In the genomic region with DNA sequence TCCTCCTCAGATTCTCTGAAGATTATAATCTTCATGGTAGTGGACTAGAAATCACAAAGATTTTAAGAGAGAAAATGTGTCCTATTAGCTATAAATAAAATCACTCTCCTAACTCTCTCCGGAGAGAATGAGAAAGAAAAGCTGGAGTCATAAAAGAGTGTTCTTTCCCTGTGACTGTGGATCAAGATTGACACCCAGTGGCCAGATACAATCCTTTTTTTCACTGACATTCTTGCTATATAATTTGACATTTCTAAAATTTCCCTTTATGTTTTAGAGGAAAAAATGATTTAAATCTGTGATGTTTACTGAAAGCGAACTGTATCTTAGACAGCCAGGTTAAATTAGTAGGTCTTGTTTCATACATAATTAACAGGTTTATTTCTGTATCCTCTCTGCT, we compare ENCODE assay signal across 9 cellular contexts. TPM values are rescaled to one million over a fixed set of nuclear protein-coding genes. Genes with fewer than 3 reads are reported as not detected.
DNase-seq lines count a peak whose midpoint lies in the region; TF ChIP-seq lines count a peak whose summit lies in the region.
"Had no signal": no experiment of that assay in that cellular context is flagged by ENCODE, and none has a peak within 500 bp of the region (broad histone marks: within the 10 kb centered on the region; RNA-seq: fewer than 3 reads in every experiment).

No MANE protein-coding gene starts in this region.

- H3K27me3 Mint-ChIP-seq in activated CD4-positive, alpha-beta memory T cell treated with anti-CD3 and anti-CD28 coated beads for 36 hours = peaks cover 21% of the 10 kb centered on the region

- no peaks in the 10 kb centered on the region for H3K4me1 Mint-ChIP-seq in activated CD4-positive, alpha-beta memory T cell treated with anti-CD3 and anti-CD28 coated beads for 36 hours (ENCODE audit: low read depth)

- H3K9me3 ChIP-seq in prostate gland = no peaks in the 10 kb centered on the region

- H3K4me3 ChIP-seq in dorsolateral prefrontal cortex (no peak overlapping the region), prostate gland (no peak overlapping the region)

- H3K27ac ChIP-seq in dorsolateral prefrontal cortex (no peak overlapping the region), prostate gland (no peak overlapping the region)

- H3K36me3 Mint-ChIP-seq in activated CD4-positive, alpha-beta memory T cell treated with anti-CD3 and anti-CD28 coated beads for 36 hours = no peaks in the 10 kb centered on the region

- H3K27ac Mint-ChIP-seq in activated CD4-positive, alpha-beta memory T cell treated with anti-CD3 and anti-CD28 coated beads for 36 hours = no peak overlapping the region

- H3K4me1 ChIP-seq in prostate gland (replicated peaks) = no peaks in the 10 kb centered on the region

- TF ChIP-seq CTCF in dorsolateral prefrontal cortex (IDR thresholded peaks at IDR 0.05 in 54 of 56, conservative IDR thresholded peaks at IDR 0.05 in 2 of 56; ENCODE audit: low read depth in 1 of 56, partially characterized antibody in 56 of 56) (peak in 54 of 56 donors; percentile 33 to 82 (median 62)), prostate gland (IDR thresholded peaks at IDR 0.05) (peak in 3 of 4 experiments; percentile 22 to 42 (median 42))

- no peaks in the 10 kb centered on the region for H3K9me3 Mint-ChIP-seq in activated CD4-positive, alpha-beta memory T cell treated with anti-CD3 and anti-CD28 coated beads for 36 hours

- H3K27me3 ChIP-seq in dorsolateral prefrontal cortex (no peaks in the 10 kb centered on the region), prostate gland (replicated peaks; ENCODE audit: insufficient read depth) (no peaks in the 10 kb centered on the region)

- intact Hi-C loops in dorsolateral prefrontal cortex (cut with DNase I) = loop anchor here (2.0 to 10.0 kb wide), 3 partner anchors 283 to 433 kb away; no protein-coding TSS in a partner anchor
- intact Hi-C loops in prostate gland (cut with DNase I) = no loop called here
- intact Hi-C loops in activated CD4-positive, alpha-beta memory T cell treated with anti-CD3 and anti-CD28 coated beads for 36 hours (cut with micrococcal nuclease) = loop anchor here (10.0 kb wide), 1 partner anchor 253 kb away; no protein-coding TSS in a partner anchor

- no peaks in the 10 kb centered on the region for H3K36me3 ChIP-seq in prostate gland

- CTCF ChIA-PET in activated CD4-positive, alpha-beta memory T cell treated with anti-CD3 and anti-CD28 coated beads for 36 hours (lab: Charles Lee) = interaction anchor here (0.7 to 1.7 kb wide), 4 partner anchors 255 to 428 kb away, joined by 3 to 7 read pairs (median 4); no protein-coding TSS in a partner anchor

- TF ChIP-seq POLR2A in prostate gland (IDR thresholded peaks at IDR 0.05) = no peak

- WGBS in prostate gland = 36% methylated on average over 2 of the region's 2 CpGs

- POLR2A ChIA-PET in activated CD4-positive, alpha-beta memory T cell treated with anti-CD3 and anti-CD28 coated beads for 36 hours (lab: Charles Lee) = no interaction called here

- DNase-seq in DMS 273 (lab: John Stamatoyannopoulos, UW; ENCODE audit: unreplicated experiment) = peak; percentile 45
- DNase-seq in DMS 273 treated with DMSO at 0.1 percent for 48 hours (lab: John Stamatoyannopoulos, UW) = no peak
- peak; percentile 24 for DNase-seq in NCI-H2227 (lab: John Stamatoyannopoulos, UW; ENCODE audit: unreplicated experiment)
- DNase-seq in dorsolateral prefrontal cortex = no peak
- DNase-seq in prostate gland (ENCODE audit: low spot score) = no peak
- no peak for DNase-seq in activated CD4-positive, alpha-beta memory T cell treated with anti-CD3 and anti-CD28 coated beads for 36 hours
- DNase-seq in HCEC 1CT = no peak
- DNase-seq in mesenteric fat pad (ENCODE audit: low spot score) = no peak
- DNase-seq: amniotic stem cell had no signal

- H3K4me3 Mint-ChIP-seq in activated CD4-positive, alpha-beta memory T cell treated with anti-CD3 and anti-CD28 coated beads for 36 hours = no peak overlapping the region

RNA-seq across cellular contexts. Expression of a gene that starts 35.4 kb away (rescaled TPM):
- total RNA-seq in dorsolateral prefrontal cortex (100 to 1,000 TPM in 11 of 120 experiments, 10 to 100 TPM in 103, 1 to 10 TPM in 6; 5.4 to 199 (median 37.6) TPM), prostate gland (1 to 10 TPM; 1.6 to 9.5 TPM), mesenteric fat pad (not detected)
- under 1 TPM; 0.27 to 0.52 TPM for total RNA-seq in activated CD4-positive, alpha-beta memory T cell treated with anti-CD3 and anti-CD28 coated beads for 36 hours

Comparison
In these comparisons a context has a peak if more than half of its experiments do, and no peak if none do; other contexts are left out.
1. DNase-seq: peak in DMS 273 (single experiment) and NCI-H2227 (single experiment); none in DMS 273 treated with DMSO at 0.1 percent for 48 hours (single experiment), dorsolateral prefrontal cortex (0 of 10), prostate gland (single experiment), activated CD4-positive, alpha-beta memory T cell treated with anti-CD3 and anti-CD28 coated beads for 36 hours (single experiment), HCEC 1CT (single experiment) and mesenteric fat pad (single experiment).